ENCODE assay signal across 18 cellular contexts in the genomic region with DNA sequence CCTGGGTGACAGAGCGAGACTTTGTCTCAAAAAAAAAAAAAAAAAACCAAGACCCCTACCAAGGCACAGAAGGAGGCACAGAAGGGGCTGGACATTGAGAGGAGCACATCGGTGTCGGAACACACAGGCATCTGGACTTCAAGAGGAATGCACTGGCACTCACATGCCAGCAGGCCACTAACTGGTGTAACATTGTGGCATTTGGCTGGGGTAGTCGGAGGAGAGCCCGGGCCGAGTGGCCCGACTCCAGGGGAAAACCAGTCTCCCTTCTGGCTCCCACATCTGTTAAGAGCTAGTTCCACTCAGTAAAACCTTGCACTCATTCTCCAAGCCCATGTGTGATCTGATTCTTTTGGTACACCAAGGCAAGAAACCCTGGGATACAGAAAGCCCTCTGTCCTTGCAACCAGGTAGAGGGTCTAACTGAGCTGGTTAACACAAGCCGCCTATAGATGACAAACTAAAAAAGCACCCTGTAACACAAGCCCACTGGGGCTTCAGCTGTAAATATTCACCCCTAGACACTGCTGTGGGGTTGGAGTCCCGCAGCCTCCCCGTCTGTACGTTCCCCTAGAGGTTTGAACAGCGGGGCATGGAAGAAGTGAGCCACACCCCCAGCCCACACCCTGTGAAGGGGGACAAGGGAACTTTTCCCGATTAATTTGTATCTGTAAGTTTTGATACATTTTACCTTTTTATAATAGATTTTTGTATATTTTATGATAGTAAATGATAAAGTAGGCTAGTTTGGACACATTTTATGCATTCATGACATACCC. TPM values are rescaled to one million over a fixed set of nuclear protein-coding genes. Genes with fewer than 3 reads are reported as not detected.
"Had no signal": no experiment of that assay in that cellular context is flagged by ENCODE, and none has a peak within 500 bp of the region (broad histone marks: within the 10 kb centered on the region; RNA-seq: fewer than 3 reads in every experiment).

No MANE protein-coding gene starts in this region.

- H3K36me3 Mint-ChIP-seq: naive B cell had no signal

- DNase-seq: activated CD4-positive, alpha-beta T cell treated with anti-CD3 and anti-CD28 coated beads, Interleukin-2, amount 10 ng/mL, durations not matched to agents 7 days and 5 days; activated CD4-positive, CD25-positive, alpha-beta regulatory T cell; activated naive CD4-positive, alpha-beta T cell treated with Interleukin-2 at 50 U/mL for 16 hours; cerebellar nuclear complex; effector memory CD4-positive, alpha-beta T cell; foreskin melanocyte; head of caudate nucleus; naive B cell; pancreas; stimulated activated CD4-positive, alpha-beta T cell treated with anti-CD3 and anti-CD28 coated beads, Interleukin-12 subunit alpha, Interleukin-12 subunit beta, amount 100 ng/mL, for 4 hours; stimulated activated CD4-positive, alpha-beta T cell treated with anti-CD3 and anti-CD28 coated beads, Interleukin-2, amount 100 ng/mL, for 24 hours; stimulated activated naive CD4-positive, alpha-beta T cell; trophoblast cell had no signal

- H3K27ac Mint-ChIP-seq: activated CD4-positive, alpha-beta T cell treated with anti-CD3 and anti-CD28 coated beads, Interleukin-2, amount 10 ng/mL, durations not matched to agents 7 days and 5 days; naive B cell; neural progenitor cell had no signal

- H3K4me3 Mint-ChIP-seq: activated CD4-positive, alpha-beta T cell treated with anti-CD3 and anti-CD28 coated beads, Interleukin-2, amount 10 ng/mL, durations not matched to agents 7 days and 5 days; naive B cell; neural progenitor cell had no signal

- H3K27me3 ChIP-seq: neural progenitor cell, pancreas had no signal

- H3K9me3 ChIP-seq: pancreas had no signal

- ATAC-seq: pancreas had no signal

- H3K36me3 ChIP-seq: neural progenitor cell, pancreas had no signal

- H3K4me1 Mint-ChIP-seq: naive B cell had no signal

- H3K27me3 Mint-ChIP-seq: activated CD4-positive, alpha-beta T cell treated with anti-CD3 and anti-CD28 coated beads, Interleukin-2, amount 10 ng/mL, durations not matched to agents 7 days and 5 days had no signal

- H3K27ac ChIP-seq: neural progenitor cell, pancreas had no signal

- H3K4me3 ChIP-seq: lung, neural progenitor cell, pancreas had no signal

RNA-seq across cellular contexts. Expression of gene RHBDL2, which starts 32.2 kb away (rescaled TPM):
- total RNA-seq: activated CD4-positive, alpha-beta T cell treated with anti-CD3 and anti-CD28 coated beads, Interleukin-2, amount 10 ng/mL, durations not matched to agents 7 days and 5 days; activated CD8-positive, alpha-beta memory T cell treated with anti-CD3 and anti-CD28 coated beads for 36 hours; T-helper 2 cell treated with Interferon-gamma antibody and Interleukin-4, amounts not matched to agents 100 ng/mL and 5 ng/mL, for 36 hours had no signal
- polyA plus RNA-seq: aorta had no signal
